Comparison of ENCODE assay signal across 19 cellular contexts in genomic region chr5:66620711-66621110, GRCh38.
DNase-seq lines count a peak whose midpoint lies in the region; ATAC-seq and TF ChIP-seq lines count a peak whose summit lies in the region.
"Had no signal": no experiment of that assay in that cellular context is flagged by ENCODE, and none has a peak within 500 bp of the region (broad histone marks: within the 10 kb centered on the region; RNA-seq: fewer than 3 reads in every experiment).

No MANE protein-coding gene starts in this region.

- no peaks in the 10 kb centered on the region for H3K79me2 ChIP-seq in SU-DHL-6 (ENCODE audit: insufficient read depth, low read length)

- peaks cover 3% of the 10 kb centered on the region; the same call in 1 of the 2 replicates for H3K36me3 ChIP-seq in SU-DHL-6 (ENCODE audit: low read length)
- H3K36me3 ChIP-seq: BLaER1 treated with 17β-estradiol and CSF1 and Interleukin-3, amounts not matched to agents 10 nM and 100 nM; HAP-1 had no signal

- H2AFZ ChIP-seq in SU-DHL-6 (ENCODE audit: low read depth, low read length, severe bottlenecking), result no peak overlapping the region

- no peaks in the 10 kb centered on the region for H4K20me1 ChIP-seq in SU-DHL-6 (ENCODE audit: low read depth, low read length)
- H4K20me1 ChIP-seq: BLaER1 treated with 17β-estradiol and CSF1 and Interleukin-3, amounts not matched to agents 10 nM and 100 nM had no signal

- H3K27me3 Mint-ChIP-seq in activated naive CD4-positive, alpha-beta T cell treated with anti-CD3 and anti-CD28 coated beads, Interleukin-2, amount 10 ng/mL, durations not matched to agents 7 days and 5 days, result peaks cover 4% of the 10 kb centered on the region

- no peak for DNase-seq in activated naive CD4-positive, alpha-beta T cell treated with anti-CD3 and anti-CD28 coated beads, Interleukin-2, amount 10 ng/mL, durations not matched to agents 7 days and 5 days
- DNase-seq in activated naive CD4-positive, alpha-beta T cell (lab: John Stamatoyannopoulos, UW), result no peak
- DNase-seq in astrocyte of the hippocampus (ENCODE audit: low read depth, low spot score) (peak; percentile 10), NCI-H2029 (lab: John Stamatoyannopoulos, UW) (no peak), NCI-H2196 (lab: John Stamatoyannopoulos, UW; ENCODE audit: unreplicated experiment) (no peak)
- DNase-seq in stimulated activated effector memory CD8-positive, alpha-beta T cell treated with anti-CD3 and anti-CD28 coated beads, Interleukin-12 subunit alpha, Interleukin-12 subunit beta, amount 100 ng/mL, for 72 hours (ENCODE audit: low spot score in 2 of 2), result no peak
- DNase-seq: CD8-positive, alpha-beta memory T cell; DMS79; NCI-H1417 treated with DMSO at 0.1 percent for 48 hours; NCI-H1930; NCI-H2171; NCI-H446 treated with DMSO at 0.1 percent for 48 hours; NCI-H748 treated with DMSO at 0.1 percent for 48 hours; PC-3 had no signal

- peak overlapping the region; percentile 38 for H3K4me2 ChIP-seq in SU-DHL-6 (ENCODE audit: low read depth, low read length, poor library complexity, severe bottlenecking)
- H3K4me2 ChIP-seq: BLaER1 treated with 17β-estradiol and CSF1 and Interleukin-3, amounts not matched to agents 10 nM and 100 nM had no signal

- no peak overlapping the region for H3K9ac ChIP-seq in SU-DHL-6 (ENCODE audit: low read length)
- H3K9ac ChIP-seq: BLaER1 treated with 17β-estradiol and CSF1 and Interleukin-3, amounts not matched to agents 10 nM and 100 nM had no signal

- no peaks in the 10 kb centered on the region for H3K27me3 ChIP-seq in SU-DHL-6 (ENCODE audit: low read length)
- H3K27me3 ChIP-seq: BLaER1 treated with 17β-estradiol and CSF1 and Interleukin-3, amounts not matched to agents 10 nM and 100 nM had no signal

- H3K4me3 ChIP-seq in SU-DHL-6 (ENCODE audit: insufficient read depth, low read length, poor library complexity, severe bottlenecking), result no peak overlapping the region
- H3K4me3 ChIP-seq: BLaER1 treated with 17β-estradiol and CSF1 and Interleukin-3, amounts not matched to agents 10 nM and 100 nM; HAP-1 had no signal

- no peak for TF ChIP-seq CTCF in SU-DHL-6 (IDR thresholded peaks at IDR 0.05; ENCODE audit: insufficient read depth, low read length, poor library complexity, severe bottlenecking)

- no peak overlapping the region for H3K4me3 Mint-ChIP-seq in activated naive CD4-positive, alpha-beta T cell treated with anti-CD3 and anti-CD28 coated beads, Interleukin-2, amount 10 ng/mL, durations not matched to agents 7 days and 5 days
- no peak overlapping the region for H3K4me3 Mint-ChIP-seq in stimulated activated effector memory CD8-positive, alpha-beta T cell treated with anti-CD3 and anti-CD28 coated beads, Interleukin-12 subunit alpha, Interleukin-12 subunit beta, amount 100 ng/mL, for 72 hours
- H3K4me3 Mint-ChIP-seq: CD8-positive, alpha-beta memory T cell had no signal

- H3K9me3 ChIP-seq in SU-DHL-6 (ENCODE audit: insufficient read depth, low read length), result no peaks in the 10 kb centered on the region
- H3K9me3 ChIP-seq: HAP-1 had no signal

- peaks cover 2% of the 10 kb centered on the region for H3K36me3 Mint-ChIP-seq in activated naive CD4-positive, alpha-beta T cell treated with anti-CD3 and anti-CD28 coated beads, Interleukin-2, amount 10 ng/mL, durations not matched to agents 7 days and 5 days
- H3K36me3 Mint-ChIP-seq in stimulated activated effector memory CD8-positive, alpha-beta T cell treated with anti-CD3 and anti-CD28 coated beads, Interleukin-12 subunit alpha, Interleukin-12 subunit beta, amount 100 ng/mL, for 72 hours, result no peaks in the 10 kb centered on the region
- H3K36me3 Mint-ChIP-seq: CD8-positive, alpha-beta memory T cell had no signal

- CTCF ChIA-PET in activated naive CD4-positive, alpha-beta T cell treated with anti-CD3 and anti-CD28 coated beads, Interleukin-2, amount 10 ng/mL, durations not matched to agents 7 days and 5 days (lab: Charles Lee), result no interaction called here

- peak overlapping the region; percentile 49 for H3K27ac ChIP-seq in SU-DHL-6 (ENCODE audit: low read depth, low read length)
- H3K27ac ChIP-seq: BLaER1 treated with 17β-estradiol and CSF1 and Interleukin-3, amounts not matched to agents 10 nM and 100 nM; RWPE1 had no signal

- no peak for ATAC-seq in stimulated activated effector memory CD8-positive, alpha-beta T cell treated with anti-CD3 and anti-CD28 coated beads, Interleukin-12 subunit alpha, Interleukin-12 subunit beta, amount 100 ng/mL, for 72 hours
- ATAC-seq in HG03095 (IDR thresholded peaks at IDR 0.05; ENCODE audit: unreplicated experiment), result no peak
- ATAC-seq: PC-3 had no signal

- H3F3A ChIP-seq in SU-DHL-6 (ENCODE audit: insufficient read depth), result peaks cover 5% of the 10 kb centered on the region; the same call in 1 of the 2 replicates

- peaks cover 42% of the 10 kb centered on the region for H3K4me1 Mint-ChIP-seq in activated naive CD4-positive, alpha-beta T cell treated with anti-CD3 and anti-CD28 coated beads, Interleukin-2, amount 10 ng/mL, durations not matched to agents 7 days and 5 days
- peaks cover 6% of the 10 kb centered on the region for H3K4me1 Mint-ChIP-seq in stimulated activated effector memory CD8-positive, alpha-beta T cell treated with anti-CD3 and anti-CD28 coated beads, Interleukin-12 subunit alpha, Interleukin-12 subunit beta, amount 100 ng/mL, for 72 hours

- peaks cover 7% of the 10 kb centered on the region for H3K9me3 Mint-ChIP-seq in activated naive CD4-positive, alpha-beta T cell treated with anti-CD3 and anti-CD28 coated beads, Interleukin-2, amount 10 ng/mL, durations not matched to agents 7 days and 5 days
- H3K9me3 Mint-ChIP-seq in stimulated activated effector memory CD8-positive, alpha-beta T cell treated with anti-CD3 and anti-CD28 coated beads, Interleukin-12 subunit alpha, Interleukin-12 subunit beta, amount 100 ng/mL, for 72 hours, result no peaks in the 10 kb centered on the region
- H3K9me3 Mint-ChIP-seq: CD8-positive, alpha-beta memory T cell had no signal

- peak overlapping the region; percentile 74 for H3K27ac Mint-ChIP-seq in activated naive CD4-positive, alpha-beta T cell treated with anti-CD3 and anti-CD28 coated beads, Interleukin-2, amount 10 ng/mL, durations not matched to agents 7 days and 5 days
- H3K27ac Mint-ChIP-seq in stimulated activated effector memory CD8-positive, alpha-beta T cell treated with anti-CD3 and anti-CD28 coated beads, Interleukin-12 subunit alpha, Interleukin-12 subunit beta, amount 100 ng/mL, for 72 hours, result peak overlapping the region; percentile 8
- H3K27ac Mint-ChIP-seq: CD8-positive, alpha-beta memory T cell had no signal

- H3K9me2 ChIP-seq in SU-DHL-6 (replicated peaks; ENCODE audit: insufficient read depth, low read length), result no peaks in the 10 kb centered on the region
